In the genomic region with DNA sequence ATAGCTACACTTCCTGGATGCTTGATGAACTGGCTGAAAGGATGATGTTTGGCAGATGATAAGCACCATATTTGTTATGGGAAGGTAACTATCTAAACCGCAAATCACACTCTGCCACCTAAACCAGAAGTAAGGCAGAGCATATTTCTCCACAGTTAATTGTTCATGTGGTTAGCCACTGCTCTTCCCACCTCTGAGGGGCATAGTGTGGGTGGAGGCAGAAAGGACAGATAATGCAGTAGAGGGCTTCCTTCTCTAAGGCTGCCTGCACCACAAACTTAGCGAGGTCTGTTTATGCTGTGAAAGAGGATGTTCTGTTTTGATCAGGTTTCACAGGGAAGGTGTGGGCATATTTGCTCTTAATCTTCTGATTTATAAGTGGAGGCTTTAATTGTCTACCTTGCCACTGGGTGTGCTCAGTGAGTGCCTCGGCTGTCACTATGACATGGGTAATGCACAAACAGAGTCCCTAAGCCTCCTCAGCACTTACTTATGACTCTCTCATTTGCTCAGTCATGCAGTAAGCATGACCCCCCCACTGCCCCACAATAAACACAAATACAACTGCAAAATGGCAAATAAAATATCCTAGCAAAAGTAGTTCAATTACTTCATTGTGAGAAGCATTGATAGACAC, we compare ENCODE assay signal across 14 cellular contexts.
A peak's percentile ranks its signal among the peaks of the same experiment; 100 is the strongest.
DNase-seq lines count a peak whose midpoint lies in the region; ATAC-seq and TF ChIP-seq lines count a peak whose summit lies in the region.
"Had no signal": no experiment of that assay in that cellular context is flagged by ENCODE, and none has a peak within 500 bp of the region (broad histone marks: within the 10 kb centered on the region; RNA-seq: fewer than 3 reads in every experiment).

No MANE protein-coding gene starts in this region.

- BruUV-seq in Calu3 (replicated peaks; lab: Mats Ljungman, UMichigan): no TSS peak

- no peak overlapping the region for H3K27ac Mint-ChIP-seq in activated CD4-positive, alpha-beta memory T cell treated with anti-CD3 and anti-CD28 coated beads for 36 hours
- no peak overlapping the region for H3K27ac Mint-ChIP-seq in Calu3 (ENCODE audit: unreplicated experiment)
- H3K27ac Mint-ChIP-seq: activated B cell treated with CpG ODN at 0.5 μM for 24 hours had no signal

- POLR2A ChIA-PET in activated CD4-positive, alpha-beta memory T cell treated with anti-CD3 and anti-CD28 coated beads for 36 hours (lab: Charles Lee): no interaction called here

- peaks cover 9% of the 10 kb centered on the region for H3K9me3 Mint-ChIP-seq in activated CD4-positive, alpha-beta memory T cell treated with anti-CD3 and anti-CD28 coated beads for 36 hours
- peaks cover 2% of the 10 kb centered on the region for H3K9me3 Mint-ChIP-seq in Calu3 (ENCODE audit: low read depth, unreplicated experiment)

- H3K9me3 ChIP-seq in BE2C: no peaks in the 10 kb centered on the region
- H3K9me3 ChIP-seq: BLaER1 had no signal

- H3K27me3 Mint-ChIP-seq in activated CD4-positive, alpha-beta memory T cell treated with anti-CD3 and anti-CD28 coated beads for 36 hours: no peaks in the 10 kb centered on the region
- H3K27me3 Mint-ChIP-seq in Calu3 (ENCODE audit: unreplicated experiment): no peaks in the 10 kb centered on the region

- no peaks in the 10 kb centered on the region for H3K36me3 ChIP-seq in BE2C
- H3K36me3 ChIP-seq: BLaER1, esophagus muscularis mucosa had no signal

- H3K36me3 Mint-ChIP-seq in activated CD4-positive, alpha-beta memory T cell treated with anti-CD3 and anti-CD28 coated beads for 36 hours: no peaks in the 10 kb centered on the region
- no peaks in the 10 kb centered on the region for H3K36me3 Mint-ChIP-seq in Calu3 (ENCODE audit: insufficient read depth, unreplicated experiment)

- no peaks in the 10 kb centered on the region for H3K27me3 ChIP-seq in BE2C
- H3K27me3 ChIP-seq: BLaER1, esophagus muscularis mucosa had no signal

- TF ChIP-seq CTCF in BE2C (IDR thresholded peaks at IDR 0.05; ENCODE audit: low read depth, low read length) (no peak), Calu3 (IDR thresholded peaks at IDR 0.05; ENCODE audit: unreplicated experiment) (no peak)

- peaks cover 21% of the 10 kb centered on the region for H3K4me1 Mint-ChIP-seq in activated CD4-positive, alpha-beta memory T cell treated with anti-CD3 and anti-CD28 coated beads for 36 hours (ENCODE audit: low read depth)
- H3K4me1 Mint-ChIP-seq in Calu3 (ENCODE audit: low read depth, unreplicated experiment): no peaks in the 10 kb centered on the region
- H3K4me1 Mint-ChIP-seq: activated B cell treated with CpG ODN at 0.5 μM for 24 hours had no signal

- DNase-seq in stimulated activated CD4-positive, alpha-beta T cell treated with anti-CD3 and anti-CD28 coated beads, Interleukin-15, amount 100 ng/mL, for 24 hours: peak; percentile 3
- DNase-seq in stimulated activated CD4-positive, alpha-beta T cell treated with anti-CD3 and anti-CD28 coated beads, Interleukin-1b, Interleukin-23, amount 100 ng/mL, for 48 hours: no peak
- DNase-seq in NCI-H510A treated with DMSO at 0.1 percent for 48 hours (lab: John Stamatoyannopoulos, UW) (peak; percentile 77), BE2C (no peak), Calu3 (no peak), DMS114 treated with DMSO at 0.1 percent for 48 hours (lab: John Stamatoyannopoulos, UW; ENCODE audit: unreplicated experiment) (no peak)
- DNase-seq in activated CD4-positive, alpha-beta memory T cell treated with anti-CD3 and anti-CD28 coated beads for 36 hours: peak; percentile 20
- DNase-seq in stimulated activated naive CD8-positive, alpha-beta T cell treated with anti-CD3 and anti-CD28 coated beads, Interleukin-15, Interleukin-2, amounts not matched to agents 100 U/mL and 50 U/mL, for 24 hours: peak; percentile 5
- DNase-seq: activated B cell treated with CpG ODN at 0.5 μM for 24 hours, mesendoderm, NCI-H345, SHP77 had no signal

- H3K4me1 ChIP-seq in BE2C: no peaks in the 10 kb centered on the region
- H3K4me1 ChIP-seq: BLaER1, esophagus muscularis mucosa had no signal

- no peak overlapping the region for H3K4me3 ChIP-seq in BE2C (ENCODE audit: low read depth, low read length)
- H3K4me3 ChIP-seq: BLaER1, esophagus muscularis mucosa had no signal

- CTCF ChIA-PET in activated CD4-positive, alpha-beta memory T cell treated with anti-CD3 and anti-CD28 coated beads for 36 hours (lab: Charles Lee): no interaction called here
- CTCF ChIA-PET in Calu3 (lab: Charles Lee): no interaction called here

- ATAC-seq in stimulated activated naive CD8-positive, alpha-beta T cell treated with anti-CD3 and anti-CD28 coated beads, Interleukin-15, Interleukin-2, amounts not matched to agents 100 U/mL and 50 U/mL, for 24 hours: peak; percentile 59

- no peak overlapping the region for H3K4me3 Mint-ChIP-seq in activated CD4-positive, alpha-beta memory T cell treated with anti-CD3 and anti-CD28 coated beads for 36 hours
- no peak overlapping the region for H3K4me3 Mint-ChIP-seq in Calu3 (ENCODE audit: low read depth, unreplicated experiment)
- H3K4me3 Mint-ChIP-seq: activated B cell treated with CpG ODN at 0.5 μM for 24 hours had no signal

- intact Hi-C loops in activated CD4-positive, alpha-beta memory T cell treated with anti-CD3 and anti-CD28 coated beads for 36 hours (cut with micrococcal nuclease): no loop called here
- intact Hi-C loops in Calu3 (cut with micrococcal nuclease; ENCODE audit: unreplicated experiment): no loop called here

Comparison
In these comparisons a context has a peak if more than half of its experiments do, and no peak if none do; other contexts are left out.
1. DNase-seq: peak in stimulated activated CD4-positive, alpha-beta T cell treated with anti-CD3 and anti-CD28 coated beads, Interleukin-15, amount 100 ng/mL, for 24 hours (single experiment), NCI-H510A treated with DMSO at 0.1 percent for 48 hours (single experiment), activated CD4-positive, alpha-beta memory T cell treated with anti-CD3 and anti-CD28 coated beads for 36 hours (single experiment) and stimulated activated naive CD8-positive, alpha-beta T cell treated with anti-CD3 and anti-CD28 coated beads, Interleukin-15, Interleukin-2, amounts not matched to agents 100 U/mL and 50 U/mL, for 24 hours (single experiment); none in stimulated activated CD4-positive, alpha-beta T cell treated with anti-CD3 and anti-CD28 coated beads, Interleukin-1b, Interleukin-23, amount 100 ng/mL, for 48 hours (single experiment), BE2C (single experiment), Calu3 (single experiment) and DMS114 treated with DMSO at 0.1 percent for 48 hours (single experiment).